ENCODE assay signal across 11 cellular contexts in genomic region chr1:30877205-30877912, GRCh38. TPM values are rescaled to one million over a fixed set of nuclear protein-coding genes. Genes with fewer than 3 reads are reported as not detected.
DNase-seq lines count a peak whose midpoint lies in the region; ATAC-seq and TF ChIP-seq lines count a peak whose summit lies in the region.
"Had no signal": no experiment of that assay in that cellular context is flagged by ENCODE, and none has a peak within 500 bp of the region (broad histone marks: within the 10 kb centered on the region; RNA-seq: fewer than 3 reads in every experiment).

No MANE protein-coding gene starts in this region.

- ATAC-seq in stimulated activated naive CD8-positive, alpha-beta T cell treated with anti-CD3 and anti-CD28 coated beads, Interleukin-15, Interleukin-2, amounts not matched to agents 100 U/mL and 50 U/mL, for 24 hours: no peak
- no peak for ATAC-seq in HG03460 (IDR thresholded peaks at IDR 0.05; ENCODE audit: unreplicated experiment)
- ATAC-seq: activated CD8-positive, alpha-beta memory T cell treated with anti-CD3 and anti-CD28 coated beads, Interleukin-2, amount 10 ng/mL, durations not matched to agents 7 days and 5 days had no signal

- peaks cover 34% of the 10 kb centered on the region in 2 donors for H3K36me3 ChIP-seq in stomach smooth muscle (ENCODE audit: control insufficient read depth in 2 of 2, insufficient read depth in 2 of 2, low read length in 2 of 2)

- H3K36me3 Mint-ChIP-seq in activated CD4-positive, alpha-beta T cell treated with anti-CD3 and anti-CD28 coated beads, Interleukin-2, amount 10 ng/mL, durations not matched to agents 24 days and 14 days (ENCODE audit: low read depth): no peaks in the 10 kb centered on the region
- H3K36me3 Mint-ChIP-seq: activated CD8-positive, alpha-beta memory T cell treated with anti-CD3 and anti-CD28 coated beads, Interleukin-2, amount 10 ng/mL, durations not matched to agents 7 days and 5 days had no signal

- H3K27me3 Mint-ChIP-seq in activated CD4-positive, alpha-beta T cell treated with anti-CD3 and anti-CD28 coated beads, Interleukin-2, amount 10 ng/mL, durations not matched to agents 24 days and 14 days: peaks cover 12% of the 10 kb centered on the region

- peaks cover 0 to 8% of the 10 kb centered on the region in 2 donors for H3K9me3 ChIP-seq in stomach smooth muscle (ENCODE audit: control insufficient read depth in 2 of 2, low read length in 2 of 2)
- H3K9me3 ChIP-seq: Peyer's patch had no signal

- no peak overlapping the region for H3K27ac Mint-ChIP-seq in activated CD4-positive, alpha-beta T cell treated with anti-CD3 and anti-CD28 coated beads, Interleukin-2, amount 10 ng/mL, durations not matched to agents 24 days and 14 days
- H3K27ac Mint-ChIP-seq: activated CD8-positive, alpha-beta memory T cell treated with anti-CD3 and anti-CD28 coated beads, Interleukin-2, amount 10 ng/mL, durations not matched to agents 7 days and 5 days had no signal

- no peak overlapping the region for H3K4me3 ChIP-seq in cardiac fibroblast (replicated peaks in 1 of 2; ENCODE audit: low read depth in 2 of 2, low read length in 2 of 2)
- peak overlapping the region in 1 of 2 donors; percentile 40 for H3K4me3 ChIP-seq in stomach smooth muscle (ENCODE audit: low read length in 2 of 2)
- H3K4me3 ChIP-seq: Peyer's patch had no signal

- DNase-seq in HCEC 1CT (peak; percentile 58), cardiac fibroblast (ENCODE audit: low read depth in 2 of 2) (peak; percentile 70 to 93), hypothalamus (lab: John Stamatoyannopoulos, UW) (peak in 38 of 51 donors; percentile 16 to 85 (median 63))
- no peak for DNase-seq in activated CD4-positive, alpha-beta T cell treated with anti-CD3 and anti-CD28 coated beads, Interleukin-2, amount 10 ng/mL, durations not matched to agents 24 days and 14 days
- DNase-seq in stimulated activated naive CD8-positive, alpha-beta T cell treated with anti-CD3 and anti-CD28 coated beads, Interleukin-15, Interleukin-2, amounts not matched to agents 100 U/mL and 50 U/mL, for 24 hours: no peak
- DNase-seq in stimulated activated naive CD4-positive, alpha-beta T cell (lab: John Stamatoyannopoulos, UW): no peak
- DNase-seq: activated CD8-positive, alpha-beta memory T cell treated with anti-CD3 and anti-CD28 coated beads, Interleukin-2, amount 10 ng/mL, durations not matched to agents 7 days and 5 days had no signal

- intact Hi-C loops in activated CD4-positive, alpha-beta T cell treated with anti-CD3 and anti-CD28 coated beads, Interleukin-2, amount 10 ng/mL, durations not matched to agents 24 days and 14 days (cut with micrococcal nuclease): no loop called here

- no peak for TF ChIP-seq CTCF in cardiac fibroblast (IDR thresholded peaks at IDR 0.05; ENCODE audit: low read depth, low read length)

- peaks cover 61% of the 10 kb centered on the region for H3K4me1 ChIP-seq in stomach smooth muscle (ENCODE audit: control insufficient read depth, insufficient read depth, low read length)

- peak overlapping the region; percentile 51 to 55 for H3K9ac ChIP-seq in stomach smooth muscle (ENCODE audit: low read length in 2 of 2)

- no peak overlapping the region for H3K4me3 Mint-ChIP-seq in activated CD4-positive, alpha-beta T cell treated with anti-CD3 and anti-CD28 coated beads, Interleukin-2, amount 10 ng/mL, durations not matched to agents 24 days and 14 days
- H3K4me3 Mint-ChIP-seq: activated CD8-positive, alpha-beta memory T cell treated with anti-CD3 and anti-CD28 coated beads, Interleukin-2, amount 10 ng/mL, durations not matched to agents 7 days and 5 days had no signal

- H3K27me3 ChIP-seq in stomach smooth muscle (ENCODE audit: control insufficient read depth in 1 of 2, insufficient read depth in 2 of 2, low read length in 2 of 2): no peaks in the 10 kb centered on the region
- H3K27me3 ChIP-seq: Peyer's patch had no signal

- H3K9me3 Mint-ChIP-seq in activated CD4-positive, alpha-beta T cell treated with anti-CD3 and anti-CD28 coated beads, Interleukin-2, amount 10 ng/mL, durations not matched to agents 24 days and 14 days: no peaks in the 10 kb centered on the region

- peak overlapping the region; percentile 75 for H3K27ac ChIP-seq in stomach smooth muscle (ENCODE audit: low read length)
- H3K27ac ChIP-seq: epithelial cell of prostate had no signal

- H3K4me1 Mint-ChIP-seq in activated CD4-positive, alpha-beta T cell treated with anti-CD3 and anti-CD28 coated beads, Interleukin-2, amount 10 ng/mL, durations not matched to agents 24 days and 14 days: peaks cover 3% of the 10 kb centered on the region
- H3K4me1 Mint-ChIP-seq: activated CD8-positive, alpha-beta memory T cell treated with anti-CD3 and anti-CD28 coated beads, Interleukin-2, amount 10 ng/mL, durations not matched to agents 7 days and 5 days had no signal

RNA-seq across cellular contexts. Expression of gene SDC3, which starts 31.2 kb away (rescaled TPM):
- total RNA-seq in activated CD4-positive, alpha-beta T cell treated with anti-CD3 and anti-CD28 coated beads, Interleukin-2, amount 10 ng/mL, durations not matched to agents 24 days and 14 days: 0.33 and 0.44 TPM in 2 replicates
- total RNA-seq: activated CD8-positive, alpha-beta memory T cell treated with anti-CD3 and anti-CD28 coated beads, Interleukin-2, amount 10 ng/mL, durations not matched to agents 7 days and 5 days had no signal

Comparison
In these comparisons a context has a peak if more than half of its experiments do, and no peak if none do; other contexts are left out.
1. DNase-seq: peak in HCEC 1CT (single experiment), cardiac fibroblast (2 of 2) and hypothalamus (38 of 51); none in activated CD4-positive, alpha-beta T cell treated with anti-CD3 and anti-CD28 coated beads, Interleukin-2, amount 10 ng/mL, durations not matched to agents 24 days and 14 days (single experiment), stimulated activated naive CD8-positive, alpha-beta T cell treated with anti-CD3 and anti-CD28 coated beads, Interleukin-15, Interleukin-2, amounts not matched to agents 100 U/mL and 50 U/mL, for 24 hours (single experiment) and stimulated activated naive CD4-positive, alpha-beta T cell (0 of 6).